In genomic region chr6:148365037-148365436, GRCh38 we compare ENCODE assay signal across 22 cellular contexts. TPM values are rescaled to one million over a fixed set of nuclear protein-coding genes. Genes with fewer than 3 reads are reported as not detected.
A peak's percentile ranks its signal among the peaks of the same experiment; 100 is the strongest.
DNase-seq lines count a peak whose midpoint lies in the region; ATAC-seq and TF ChIP-seq lines count a peak whose summit lies in the region.
"Had no signal": no experiment of that assay in that cellular context is flagged by ENCODE, and none has a peak within 500 bp of the region (broad histone marks: within the 10 kb centered on the region; RNA-seq: fewer than 3 reads in every experiment).

No MANE protein-coding gene starts in this region.

- WGBS in right cardiac atrium = 81% methylated on average over 3 of the region's 3 CpGs

- DNase-seq in right atrium auricular region (ENCODE audit: low spot score) (no peak), right cardiac atrium (no peak), ascending aorta (ENCODE audit: low spot score in 2 of 2) (no peak), NAMALWA (ENCODE audit: low spot score) (no peak), NCI-H345 treated with DMSO at 0.1 percent for 48 hours (lab: John Stamatoyannopoulos, UW; ENCODE audit: unreplicated experiment) (no peak), SHP77 treated with DMSO at 0.1 percent for 48 hours (lab: John Stamatoyannopoulos, UW) (no peak)
- DNase-seq: activated CD4-positive, CD25-positive, alpha-beta regulatory T cell treated with anti-CD3 and anti-CD28 coated beads, Interleukin-2, amount 50 U/mL, for 72 hours; activated CD8-positive, alpha-beta T cell treated with anti-CD3 and anti-CD28 coated beads, Interleukin-2, amount 10 ng/mL, durations not matched to agents 7 days and 5 days; activated naive CD4-positive, alpha-beta T cell treated with Interleukin-2 at 50 U/mL for 16 hours; activated T-cell treated with anti-CD3 and anti-CD28 coated beads, Interleukin-2, amount 50 U/mL, for 24 hours; CD4-positive, alpha-beta T cell; KBM-7; left colon; NCI-H1092; NCI-H2081; NK-92 treated with Interleukin-12 subunit alpha and Interleukin-12 subunit beta, amount 100 ng/mL, for 24 hours; RPMI8226; spleen had no signal

- H3K27ac ChIP-seq in right atrium auricular region = peak overlapping the region; percentile 65 to 67
- no peak overlapping the region for H3K27ac ChIP-seq in right cardiac atrium (ENCODE audit: low read length)
- H3K27ac ChIP-seq in ascending aorta = peak overlapping the region; percentile 34 to 54
- peak overlapping the region; percentile 52 for H3K27ac ChIP-seq in parathyroid adenoma
- H3K27ac ChIP-seq: prostate gland had no signal

- H3K9me3 ChIP-seq in right atrium auricular region = no peaks in the 10 kb centered on the region
- no peaks in the 10 kb centered on the region for H3K9me3 ChIP-seq in right cardiac atrium (ENCODE audit: control insufficient read depth, low read length)
- no peaks in the 10 kb centered on the region for H3K9me3 ChIP-seq in ascending aorta
- no peaks in the 10 kb centered on the region for H3K9me3 ChIP-seq in parathyroid adenoma (ENCODE audit: control insufficient read depth, low read length)
- H3K9me3 ChIP-seq: prostate gland, spleen had no signal

- intact Hi-C loops in right cardiac atrium (cut with DNase I) (no loop called here), ascending aorta (cut with DNase I) (no loop called here)

- ATAC-seq in right cardiac atrium = no peak
- no peak for ATAC-seq in HG03139 (IDR thresholded peaks at IDR 0.05; ENCODE audit: unreplicated experiment)
- ATAC-seq: activated CD8-positive, alpha-beta T cell treated with anti-CD3 and anti-CD28 coated beads, Interleukin-2, amount 10 ng/mL, durations not matched to agents 7 days and 5 days; GM12878; left colon had no signal

- H3K4me3 ChIP-seq in right atrium auricular region (no peak overlapping the region), right cardiac atrium (ENCODE audit: low read length) (no peak overlapping the region), ascending aorta (no peak overlapping the region), parathyroid adenoma (ENCODE audit: low read depth, low read length) (no peak overlapping the region)
- H3K4me3 ChIP-seq: GM12878, prostate gland, spleen had no signal

- TF ChIP-seq CTCF in right atrium auricular region (IDR thresholded peaks at IDR 0.05) = no peak
- no peak for TF ChIP-seq CTCF in ascending aorta (IDR thresholded peaks at IDR 0.05)
- TF ChIP-seq CTCF in parathyroid adenoma (IDR thresholded peaks at IDR 0.05) = no peak

- H3K79me2 ChIP-seq in parathyroid adenoma = no peaks in the 10 kb centered on the region

- H3K9ac ChIP-seq in parathyroid adenoma = no peak overlapping the region

- H3K4me1 ChIP-seq in right atrium auricular region (peaks cover 0 to 73% of the 10 kb centered on the region in 2 donors), right cardiac atrium (ENCODE audit: control insufficient read depth, insufficient read depth, low read length) (peaks cover 16% of the 10 kb centered on the region), ascending aorta (peaks cover 8 to 28% of the 10 kb centered on the region in 2 donors), parathyroid adenoma (no peaks in the 10 kb centered on the region)

- no peaks in the 10 kb centered on the region for H3K27me3 ChIP-seq in right atrium auricular region
- H3K27me3 ChIP-seq in right cardiac atrium (ENCODE audit: control insufficient read depth, insufficient read depth) = no peaks in the 10 kb centered on the region
- H3K27me3 ChIP-seq in ascending aorta = no peaks in the 10 kb centered on the region
- H3K27me3 ChIP-seq in parathyroid adenoma (ENCODE audit: control insufficient read depth, insufficient read depth, low read length) = no peaks in the 10 kb centered on the region

- no peaks in the 10 kb centered on the region for H3K36me3 ChIP-seq in right atrium auricular region
- no peaks in the 10 kb centered on the region for H3K36me3 ChIP-seq in ascending aorta
- H3K36me3 ChIP-seq in parathyroid adenoma (ENCODE audit: control insufficient read depth, insufficient read depth, low read length) = no peaks in the 10 kb centered on the region
- H3K36me3 ChIP-seq: prostate gland, spleen had no signal

- no peak overlapping the region for H3K4me2 ChIP-seq in parathyroid adenoma (ENCODE audit: low read length)

- H2AFZ ChIP-seq in parathyroid adenoma = no peak overlapping the region

RNA-seq across cellular contexts. Expression of gene SASH1, which starts 22.4 kb away (rescaled TPM):
- 10 to 100 TPM; 39.0 to 42.3 TPM for total RNA-seq in right atrium auricular region
- total RNA-seq in right cardiac atrium = 10 to 100 TPM; 25.3 to 33.2 (median 29.5) TPM
- 14.1 TPM for polyA plus RNA-seq in right cardiac atrium
- 70.2 TPM for total RNA-seq in ascending aorta
- total RNA-seq: activated CD8-positive, alpha-beta T cell treated with anti-CD3 and anti-CD28 coated beads, Interleukin-2, amount 10 ng/mL, durations not matched to agents 7 days and 5 days had no signal
